Comparison of ENCODE assay signal across 9 cellular contexts in genomic region chr1:45608475-45609156, GRCh38. TPM values are rescaled to one million over a fixed set of nuclear protein-coding genes. Genes with fewer than 3 reads are reported as not detected.
DNase-seq lines count a peak whose midpoint lies in the region; ATAC-seq and TF ChIP-seq lines count a peak whose summit lies in the region.
"Had no signal": no experiment of that assay in that cellular context is flagged by ENCODE, and none has a peak within 500 bp of the region (broad histone marks: within the 10 kb centered on the region; RNA-seq: fewer than 3 reads in every experiment).

No MANE protein-coding gene starts in this region.

- intact Hi-C loops in CD4-positive, alpha-beta memory T cell (cut with micrococcal nuclease), result no loop called here
- intact Hi-C loops in activated CD4-positive, alpha-beta memory T cell treated with anti-CD3 and anti-CD28 coated beads for 36 hours (cut with micrococcal nuclease), result no loop called here
- intact Hi-C loops in colonic mucosa (cut with DNase I), result no loop called here

- no peaks in the 10 kb centered on the region for H3K27me3 ChIP-seq in CD4-positive, alpha-beta memory T cell (ENCODE audit: insufficient read depth, low read length)
- H3K27me3 ChIP-seq in mesenchymal stem cell (ENCODE audit: control insufficient read depth in 1 of 2, insufficient read depth in 1 of 2, low read length in 2 of 2) (no peaks in the 10 kb centered on the region), colonic mucosa (no peaks in the 10 kb centered on the region)
- H3K27me3 ChIP-seq: heart right ventricle had no signal

- H2AFZ ChIP-seq in mesenchymal stem cell (ENCODE audit: low read depth, low read length), result no peak overlapping the region

- POLR2A ChIA-PET in CD4-positive, alpha-beta memory T cell (lab: Charles Lee; ENCODE audit: partially characterized antibody), result interaction anchor here (1.2 kb wide), 1 partner anchor 22 kb away, joined by 3 read pairs; no protein-coding TSS in a partner anchor
- POLR2A ChIA-PET in activated CD4-positive, alpha-beta memory T cell treated with anti-CD3 and anti-CD28 coated beads for 36 hours (lab: Charles Lee), result no interaction called here

- peaks cover 17 to 44% (median 30%) of the 10 kb centered on the region in 4 donors for H3K4me1 Mint-ChIP-seq in CD4-positive, alpha-beta memory T cell
- H3K4me1 Mint-ChIP-seq in HFFc6 (ENCODE audit: low read depth) (peaks cover 16% of the 10 kb centered on the region), mesothelial cell of epicardium (no peaks in the 10 kb centered on the region)
- peaks cover 21% of the 10 kb centered on the region for H3K4me1 Mint-ChIP-seq in activated CD4-positive, alpha-beta memory T cell treated with anti-CD3 and anti-CD28 coated beads for 36 hours (ENCODE audit: low read depth)

- no peaks in the 10 kb centered on the region for H3K9me3 ChIP-seq in CD4-positive, alpha-beta memory T cell (ENCODE audit: control insufficient read depth in 1 of 2, low read length in 2 of 2)
- no peaks in the 10 kb centered on the region for H3K9me3 ChIP-seq in mesenchymal stem cell (ENCODE audit: control insufficient read depth, low read length)
- H3K9me3 ChIP-seq in colonic mucosa, result no peaks in the 10 kb centered on the region
- H3K9me3 ChIP-seq: heart right ventricle had no signal

- no peak overlapping the region for H3K18ac ChIP-seq in mesenchymal stem cell (ENCODE audit: low read depth in 1 of 2, low read length in 2 of 2)

- no peak for ATAC-seq in GM18873 (IDR thresholded peaks at IDR 0.05; ENCODE audit: low FRiP score, unreplicated experiment)

- no peak overlapping the region for H3K4me2 ChIP-seq in mesenchymal stem cell (ENCODE audit: low read length, poor library complexity, severe bottlenecking)

- H3K4me3 ChIP-seq in CD4-positive, alpha-beta memory T cell (ENCODE audit: low read length in 2 of 2), result no peak overlapping the region
- H3K4me3 ChIP-seq in mesenchymal stem cell (ENCODE audit: insufficient read depth in 1 of 2, low read depth in 1 of 2, low read length in 2 of 2) (no peak overlapping the region), colonic mucosa (no peak overlapping the region)

- no peak overlapping the region for H4K91ac ChIP-seq in mesenchymal stem cell (ENCODE audit: low read length)

- H3K27ac ChIP-seq in CD4-positive, alpha-beta memory T cell (ENCODE audit: low read depth, low read length), result no peak overlapping the region
- H3K27ac ChIP-seq in mesenchymal stem cell (ENCODE audit: low read length, poor library complexity, severe bottlenecking), result no peak overlapping the region
- no peak overlapping the region for H3K27ac ChIP-seq in colonic mucosa

- H3K4ac ChIP-seq in mesenchymal stem cell (ENCODE audit: low read depth in 1 of 2, low read length in 2 of 2), result no peak overlapping the region

- H4K8ac ChIP-seq in mesenchymal stem cell (ENCODE audit: low read length), result peak overlapping the region; percentile 43

- H3K4me1 ChIP-seq in CD4-positive, alpha-beta memory T cell (ENCODE audit: insufficient read depth, low read length), result peaks cover 9% of the 10 kb centered on the region
- H3K4me1 ChIP-seq in mesenchymal stem cell (ENCODE audit: control insufficient read depth, insufficient read depth, low read depth, low read length), result no peaks in the 10 kb centered on the region
- H3K4me1 ChIP-seq in colonic mucosa, result no peaks in the 10 kb centered on the region

- peaks cover 49% of the 10 kb centered on the region for H3K36me3 ChIP-seq in CD4-positive, alpha-beta memory T cell (ENCODE audit: insufficient read depth, low read length)
- H3K36me3 ChIP-seq in mesenchymal stem cell (ENCODE audit: control insufficient read depth in 1 of 2, insufficient read depth in 2 of 2, low read depth in 1 of 2, low read length in 2 of 2) (peaks cover 19 to 63% of the 10 kb centered on the region in 2 experiments), colonic mucosa (peaks cover 7% of the 10 kb centered on the region)

- DNase-seq in CD4-positive, alpha-beta memory T cell, result no peak
- no peak for DNase-seq in HFFc6
- no peak for DNase-seq in activated CD4-positive, alpha-beta memory T cell treated with anti-CD3 and anti-CD28 coated beads for 36 hours
- no peak for DNase-seq in mesenchymal stem cell
- no peak for DNase-seq in mesothelial cell of epicardium (ENCODE audit: low spot score in 2 of 2, unreplicated experiment in 2 of 2)
- DNase-seq in colonic mucosa, result no peak
- DNase-seq: heart right ventricle, NCI-H1436 had no signal

- H2BK5ac ChIP-seq in mesenchymal stem cell (ENCODE audit: low read depth, low read length, poor library complexity, severe bottlenecking), result no peak overlapping the region

- no peak overlapping the region for H2BK120ac ChIP-seq in mesenchymal stem cell (ENCODE audit: low read depth, low read length)

- no peak overlapping the region for H2BK15ac ChIP-seq in mesenchymal stem cell (ENCODE audit: low read depth, poor library complexity, severe bottlenecking)

- peaks cover 7% of the 10 kb centered on the region for H3K79me1 ChIP-seq in mesenchymal stem cell (replicated peaks; ENCODE audit: low read length, poor library complexity, severe bottlenecking)

- H3K9me3 Mint-ChIP-seq in CD4-positive, alpha-beta memory T cell, result no peaks in the 10 kb centered on the region
- H3K9me3 Mint-ChIP-seq in HFFc6, result no peaks in the 10 kb centered on the region
- H3K9me3 Mint-ChIP-seq in activated CD4-positive, alpha-beta memory T cell treated with anti-CD3 and anti-CD28 coated beads for 36 hours, result no peaks in the 10 kb centered on the region
- no peaks in the 10 kb centered on the region for H3K9me3 Mint-ChIP-seq in mesothelial cell of epicardium

- H2BK12ac ChIP-seq in mesenchymal stem cell (ENCODE audit: low read length in 2 of 2), result no peak overlapping the region

- H2AK5ac ChIP-seq in mesenchymal stem cell (ENCODE audit: low read length, severe bottlenecking), result no peak overlapping the region

- H3K9ac ChIP-seq in mesenchymal stem cell (ENCODE audit: low read length) (no peak overlapping the region), colonic mucosa (ENCODE audit: low read depth in 2 of 2, low read length in 2 of 2) (no peak overlapping the region)

- H3K27me3 Mint-ChIP-seq in CD4-positive, alpha-beta memory T cell, result no peaks in the 10 kb centered on the region
- H3K27me3 Mint-ChIP-seq in HFFc6 (ENCODE audit: insufficient read depth), result no peaks in the 10 kb centered on the region; the same call in 1 of the 2 replicates
- no peaks in the 10 kb centered on the region for H3K27me3 Mint-ChIP-seq in activated CD4-positive, alpha-beta memory T cell treated with anti-CD3 and anti-CD28 coated beads for 36 hours
- no peaks in the 10 kb centered on the region for H3K27me3 Mint-ChIP-seq in mesothelial cell of epicardium (ENCODE audit: low read depth)

- 86% methylated on average over 1 of the region's 3 CpGs for WGBS in mesenchymal stem cell

- peak overlapping the region; percentile 41 to 90 (median 62) for H3K27ac Mint-ChIP-seq in CD4-positive, alpha-beta memory T cell
- H3K27ac Mint-ChIP-seq in HFFc6, result peak overlapping the region; percentile 1; the same call in 1 of the 2 replicates
- peak overlapping the region; percentile 60 for H3K27ac Mint-ChIP-seq in activated CD4-positive, alpha-beta memory T cell treated with anti-CD3 and anti-CD28 coated beads for 36 hours
- H3K27ac Mint-ChIP-seq in mesothelial cell of epicardium, result no peak overlapping the region

- peaks cover 44 to 74% of the 10 kb centered on the region in 2 donors for H3K36me3 Mint-ChIP-seq in CD4-positive, alpha-beta memory T cell
- peaks cover 29% of the 10 kb centered on the region for H3K36me3 Mint-ChIP-seq in HFFc6 (ENCODE audit: low read depth)
- H3K36me3 Mint-ChIP-seq in activated CD4-positive, alpha-beta memory T cell treated with anti-CD3 and anti-CD28 coated beads for 36 hours, result peaks cover 47% of the 10 kb centered on the region
- peaks cover 47% of the 10 kb centered on the region for H3K36me3 Mint-ChIP-seq in mesothelial cell of epicardium

- H3K4me3 Mint-ChIP-seq in CD4-positive, alpha-beta memory T cell, result peak overlapping the region in 1 of 8 donors; percentile 4
- H3K4me3 Mint-ChIP-seq in HFFc6, result no peak overlapping the region
- H3K4me3 Mint-ChIP-seq in activated CD4-positive, alpha-beta memory T cell treated with anti-CD3 and anti-CD28 coated beads for 36 hours, result no peak overlapping the region
- H3K4me3 Mint-ChIP-seq in mesothelial cell of epicardium, result no peak overlapping the region

- H3K14ac ChIP-seq in mesenchymal stem cell (ENCODE audit: low read length in 2 of 2), result no peak overlapping the region

- H3K23ac ChIP-seq in mesenchymal stem cell (ENCODE audit: low read length in 2 of 2), result no peak overlapping the region

- no peak for TF ChIP-seq CTCF in HFFc6 (IDR thresholded peaks at IDR 0.05)
- no peak for TF ChIP-seq CTCF in mesothelial cell of epicardium (IDR thresholded peaks at IDR 0.05; ENCODE audit: unreplicated experiment)
- TF ChIP-seq CTCF in colonic mucosa (IDR thresholded peaks at IDR 0.05), result no peak

- CTCF ChIA-PET in CD4-positive, alpha-beta memory T cell (lab: Charles Lee; ENCODE audit: partially characterized antibody), result no interaction called here
- CTCF ChIA-PET in activated CD4-positive, alpha-beta memory T cell treated with anti-CD3 and anti-CD28 coated beads for 36 hours (lab: Charles Lee), result no interaction called here

RNA-seq across cellular contexts. Expression of gene CCDC17, which starts 15.2 kb away (rescaled TPM):
- 1 to 10 TPM; 7.6 to 8.3 TPM for total RNA-seq in CD4-positive, alpha-beta memory T cell
- polyA plus RNA-seq in CD4-positive, alpha-beta memory T cell, result under 1 TPM in 1 of 2 donors, not detected in 1; 0.25 TPM
- total RNA-seq in HFFc6 (2021; fragmentation: NEBNext Ultra II Directional; extraction: Animal tissue kit (Norgen Biotek cat#: 25700)), result under 1 TPM; 0.24 to 0.79 (median 0.31) TPM
- 1 to 10 TPM; 1.1 to 1.3 TPM for total RNA-seq in activated CD4-positive, alpha-beta memory T cell treated with anti-CD3 and anti-CD28 coated beads for 36 hours
- polyA plus RNA-seq in mesenchymal stem cell (2013, experiment 1 of 2), result 0.28 TPM
- polyA plus RNA-seq in mesenchymal stem cell (2013, experiment 2 of 2), result 0.16 TPM
- 4.5 to 5.6 TPM (median 5.6 TPM) in 3 replicates for total RNA-seq in mesothelial cell of epicardium
- 1 to 10 TPM; 1.8 to 2.4 TPM for total RNA-seq in colonic mucosa

RNA-seq across cellular contexts. Expression of gene NASP, which starts 24.8 kb away (rescaled TPM):
- total RNA-seq in CD4-positive, alpha-beta memory T cell, result 10 to 100 TPM; 93.7 to 93.9 TPM
- 10 to 100 TPM; 57.1 to 87.1 TPM for polyA plus RNA-seq in CD4-positive, alpha-beta memory T cell
- 10 to 100 TPM; 41.6 to 77.7 (median 72.1) TPM for total RNA-seq in HFFc6 (2021; fragmentation: NEBNext Ultra II Directional; extraction: Animal tissue kit (Norgen Biotek cat#: 25700))
- total RNA-seq in activated CD4-positive, alpha-beta memory T cell treated with anti-CD3 and anti-CD28 coated beads for 36 hours, result 100 to 1,000 TPM; 233 to 235 TPM
- 45.8 TPM for polyA plus RNA-seq in mesenchymal stem cell (2013, experiment 1 of 2)
- 43.1 TPM for polyA plus RNA-seq in mesenchymal stem cell (2013, experiment 2 of 2)
- total RNA-seq in mesothelial cell of epicardium, result 164 to 185 TPM (median 170 TPM) in 3 replicates
- 100 to 1,000 TPM in 1 of 2 donors, 10 to 100 TPM in 1; 54.7 to 119 TPM for total RNA-seq in colonic mucosa

RNA-seq across cellular contexts. Expression of gene AKR1A1, which starts 58.0 kb away (rescaled TPM):
- 10 to 100 TPM; 84.3 to 89.8 TPM for total RNA-seq in CD4-positive, alpha-beta memory T cell
- 100 to 1,000 TPM in 1 of 2 donors, 10 to 100 TPM in 1; 94.6 to 124 TPM for polyA plus RNA-seq in CD4-positive, alpha-beta memory T cell
- total RNA-seq in HFFc6 (2021; fragmentation: NEBNext Ultra II Directional; extraction: Animal tissue kit (Norgen Biotek cat#: 25700)), result 100 to 1,000 TPM; 105 to 125 (median 119) TPM
- 100 to 1,000 TPM; 184 TPM for total RNA-seq in activated CD4-positive, alpha-beta memory T cell treated with anti-CD3 and anti-CD28 coated beads for 36 hours
- 163 TPM for polyA plus RNA-seq in mesenchymal stem cell (2013, experiment 1 of 2)
- 181 TPM for polyA plus RNA-seq in mesenchymal stem cell (2013, experiment 2 of 2)
- total RNA-seq in mesothelial cell of epicardium (177 to 188 TPM (median 180 TPM) in 3 replicates), colonic mucosa (100 to 1,000 TPM; 203 to 263 TPM)
